Comparison of ENCODE assay signal across 8 cellular contexts in the genomic region with DNA sequence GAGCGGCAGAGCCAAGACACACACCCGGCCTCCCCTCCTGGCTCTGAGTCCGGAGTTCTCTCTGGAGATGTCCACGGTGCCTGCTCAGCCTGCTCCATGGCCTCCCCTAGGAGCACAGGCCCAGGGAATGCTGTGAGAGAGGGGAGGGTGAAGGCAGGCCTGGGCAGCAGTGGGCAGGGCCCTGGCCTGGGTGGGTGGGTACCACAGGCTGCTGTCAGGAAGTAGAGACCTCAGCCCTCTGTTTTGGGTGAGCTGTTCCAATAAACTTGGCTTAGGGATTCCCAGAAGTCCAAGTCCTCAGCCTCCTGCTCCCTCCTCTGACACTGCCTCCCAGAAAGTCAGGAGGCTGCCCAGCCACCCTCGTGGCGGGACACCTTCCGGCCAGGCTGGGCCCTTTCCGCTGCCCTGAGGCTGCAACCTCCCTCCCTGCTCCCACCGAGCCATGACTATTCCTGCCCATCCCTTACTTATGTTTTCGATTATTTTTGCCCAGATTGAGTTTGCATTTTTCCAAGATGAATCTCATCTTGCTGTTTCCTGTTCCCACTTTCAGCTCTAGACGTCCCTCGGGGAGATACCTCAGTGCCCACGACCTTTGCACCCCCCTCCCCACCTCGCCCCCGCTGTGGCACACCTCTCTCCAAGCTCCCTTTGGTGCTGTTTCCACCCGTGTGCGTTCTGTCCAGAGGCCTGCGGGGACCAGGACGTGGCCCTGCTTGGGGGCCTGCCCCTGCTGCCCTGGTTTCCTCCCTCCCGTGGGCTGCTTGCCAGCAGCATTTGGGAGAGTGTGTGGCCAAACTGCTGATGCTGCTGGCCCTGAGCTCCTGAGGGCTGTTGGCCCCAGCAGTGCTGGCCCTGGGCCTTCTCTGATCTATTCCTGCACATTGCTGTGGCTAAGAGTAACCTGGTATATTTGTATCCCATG. TPM values are rescaled to one million over a fixed set of nuclear protein-coding genes. Genes with fewer than 3 reads are reported as not detected.
A peak's percentile ranks its signal among the peaks of the same experiment; 100 is the strongest.
DNase-seq lines count a peak whose midpoint lies in the region; ATAC-seq and TF ChIP-seq lines count a peak whose summit lies in the region.
"Had no signal": no experiment of that assay in that cellular context is flagged by ENCODE, and none has a peak within 500 bp of the region (broad histone marks: within the 10 kb centered on the region; RNA-seq: fewer than 3 reads in every experiment).

No MANE protein-coding gene starts in this region.

- no peak overlapping the region for H3K27ac Mint-ChIP-seq in progenitor cell of endocrine pancreas

- peaks cover 0 to 57% (median 23%) of the 10 kb centered on the region in 3 donors for H3K4me1 ChIP-seq in esophagus squamous epithelium

- DNase-seq in LHCN-M2 (ENCODE audit: low read depth) (peak; percentile 85), esophagus squamous epithelium (lab: John Stamatoyannopoulos, UW) (no peak), sciatic nerve (ENCODE audit: low spot score) (peak; percentile 86), NOMO-1 treated with DMSO at 0.1 percent for 48 hours (lab: John Stamatoyannopoulos, UW; ENCODE audit: unreplicated experiment) (no peak), progenitor cell of endocrine pancreas (ENCODE audit: low spot score, unreplicated experiment) (no peak), iPS-NIHi11 (ENCODE audit: low spot score) (no peak)

- 46 to 63% methylated on average over 14 to 19 of the region's 20 CpGs for WGBS in esophagus squamous epithelium, 2 donors

- H3K9me3 Mint-ChIP-seq in progenitor cell of endocrine pancreas (ENCODE audit: low read depth), result no peaks in the 10 kb centered on the region
- H3K9me3 Mint-ChIP-seq: IgD-negative memory B cell had no signal

- H3K36me3 ChIP-seq in esophagus squamous epithelium, result no peaks in the 10 kb centered on the region

- no peak overlapping the region for H3K4me3 Mint-ChIP-seq in progenitor cell of endocrine pancreas (ENCODE audit: low read depth)

- H3K27me3 ChIP-seq in esophagus squamous epithelium, result no peaks in the 10 kb centered on the region

- intact Hi-C loops in esophagus squamous epithelium (cut with DNase I) (no loop called here), sciatic nerve (cut with DNase I) (no loop called here)

- peak; percentile 87 for ATAC-seq in sciatic nerve

- no peaks in the 10 kb centered on the region for H3K9me3 ChIP-seq in esophagus squamous epithelium

- no peaks in the 10 kb centered on the region for H3K36me3 Mint-ChIP-seq in progenitor cell of endocrine pancreas (ENCODE audit: insufficient read depth)
- H3K36me3 Mint-ChIP-seq: IgD-negative memory B cell had no signal

- TF ChIP-seq POLR2A in esophagus squamous epithelium (IDR thresholded peaks at IDR 0.05), result no peak

- H3K27ac ChIP-seq in esophagus squamous epithelium, result peak overlapping the region; percentile 69 to 93 (median 81)

- H3K4me1 Mint-ChIP-seq in progenitor cell of endocrine pancreas (ENCODE audit: low read depth), result no peaks in the 10 kb centered on the region

- H3K27me3 Mint-ChIP-seq in progenitor cell of endocrine pancreas, result peaks cover 17% of the 10 kb centered on the region
- H3K27me3 Mint-ChIP-seq: IgD-negative memory B cell had no signal

- TF ChIP-seq CTCF in esophagus squamous epithelium (IDR thresholded peaks at IDR 0.05) (no peak), progenitor cell of endocrine pancreas (IDR thresholded peaks at IDR 0.05; ENCODE audit: unreplicated experiment) (no peak)

- no peak overlapping the region for H3K4me3 ChIP-seq in esophagus squamous epithelium

RNA-seq across cellular contexts. Expression of a gene that starts 5.8 kb away (rescaled TPM):
- 18.4 and 19.4 TPM in 2 replicates for total RNA-seq in LHCN-M2 (2014; rRNA removed)
- 6.8 TPM for polyA plus RNA-seq in LHCN-M2 (2012)
- total RNA-seq in esophagus squamous epithelium, result 10 to 100 TPM; 24.1 to 45.9 (median 24.8) TPM
- 25.6 TPM for total RNA-seq in sciatic nerve
- total RNA-seq in progenitor cell of endocrine pancreas, result 33.3 and 33.8 TPM in 2 replicates

RNA-seq across cellular contexts. Expression of a gene that starts 16.0 kb away (rescaled TPM):
- total RNA-seq in LHCN-M2 (2014; rRNA removed) (not detected in 2 replicates), esophagus squamous epithelium (10 to 100 TPM in 2 of 4 donors, 1 to 10 TPM in 2; 4.6 to 83.9 (median 25.2) TPM), sciatic nerve (236 TPM), progenitor cell of endocrine pancreas (52.2 and 57.5 TPM in 2 replicates)
- not detected for polyA plus RNA-seq in LHCN-M2 (2012)

RNA-seq across cellular contexts. Expression of a gene that starts 22.8 kb away (rescaled TPM):
- total RNA-seq in LHCN-M2 (2014; rRNA removed) (not detected in 2 replicates), esophagus squamous epithelium (1 to 10 TPM in 2 of 4 donors, under 1 TPM in 1, not detected in 1; 0.57 to 1.6 (median 1.3) TPM), sciatic nerve (0.85 TPM), progenitor cell of endocrine pancreas (1.8 and 2.5 TPM in 2 replicates)
- 0.61 TPM for polyA plus RNA-seq in LHCN-M2 (2012)
- total RNA-seq: pulmonary artery endothelial cell had no signal
- polyA plus RNA-seq: IgD-negative memory B cell had no signal

RNA-seq across cellular contexts. Expression of a gene that starts 35.2 kb away (rescaled TPM):
- 193 and 201 TPM in 2 replicates for total RNA-seq in LHCN-M2 (2014; rRNA removed)
- 235 TPM for polyA plus RNA-seq in LHCN-M2 (2012)
- total RNA-seq in esophagus squamous epithelium, result 100 to 1,000 TPM in 1 of 4 donors, 10 to 100 TPM in 3; 71.2 to 164 (median 89.5) TPM
- total RNA-seq in sciatic nerve, result 67.0 TPM
- 95.4 and 104 TPM in 2 replicates for total RNA-seq in progenitor cell of endocrine pancreas

RNA-seq across cellular contexts. Expression of a gene that starts 43.7 kb away (rescaled TPM):
- total RNA-seq in LHCN-M2 (2014; rRNA removed) (226 and 271 TPM in 2 replicates), esophagus squamous epithelium (100 to 1,000 TPM; 185 to 337 (median 225) TPM), sciatic nerve (85.1 TPM), progenitor cell of endocrine pancreas (68.0 and 68.3 TPM in 2 replicates)
- polyA plus RNA-seq in LHCN-M2 (2012), result 199 TPM

Comparison
In these comparisons a context has a peak if more than half of its experiments do, and no peak if none do; other contexts are left out.
1. DNase-seq: peak in LHCN-M2 (single experiment) and sciatic nerve (single experiment); none in esophagus squamous epithelium (single experiment), NOMO-1 treated with DMSO at 0.1 percent for 48 hours (single experiment), progenitor cell of endocrine pancreas (single experiment) and iPS-NIHi11 (single experiment).